Comparison of ENCODE assay signal across 8 cellular contexts in genomic region chr22:31561238-31561887, GRCh38.
DNase-seq lines count a peak whose midpoint lies in the region; ATAC-seq and TF ChIP-seq lines count a peak whose summit lies in the region.

No MANE protein-coding gene starts in this region.

- H3K4me3 ChIP-seq in BJ (ENCODE audit: low read depth, low read length) (no peak overlapping the region), HFF-Myc (replicated peaks; ENCODE audit: low read depth, low read length) (no peak overlapping the region)

- H3K36me3 Mint-ChIP-seq in stimulated activated naive CD8-positive, alpha-beta T cell treated with anti-CD3 and anti-CD28 coated beads, Interleukin-15, Interleukin-2, amounts not matched to agents 100 ng/mL and 50 ng/mL, for 24 hours (ENCODE audit: low read depth), result peaks cover 53% of the 10 kb centered on the region

- no peak overlapping the region for H3K27ac ChIP-seq in epithelial cell of prostate

- no peaks in the 10 kb centered on the region for H3K36me3 ChIP-seq in BJ (ENCODE audit: control insufficient read depth, insufficient read depth, low read length)

- no peaks in the 10 kb centered on the region for H3K27me3 ChIP-seq in BJ (ENCODE audit: control insufficient read depth, insufficient read depth, low read length)

- H3K4me3 Mint-ChIP-seq in stimulated activated naive CD8-positive, alpha-beta T cell treated with anti-CD3 and anti-CD28 coated beads, Interleukin-15, Interleukin-2, amounts not matched to agents 100 ng/mL and 50 ng/mL, for 24 hours, result no peak overlapping the region

- H3K27me3 Mint-ChIP-seq in stimulated activated naive CD8-positive, alpha-beta T cell treated with anti-CD3 and anti-CD28 coated beads, Interleukin-15, Interleukin-2, amounts not matched to agents 100 ng/mL and 50 ng/mL, for 24 hours, result no peaks in the 10 kb centered on the region

- no peak for DNase-seq in BJ (ENCODE audit: low read depth)
- DNase-seq in HFF-Myc (ENCODE audit: extremely low read depth, low read depth), result peak; percentile 41
- peak; percentile 67 for DNase-seq in NCI-H748 (lab: John Stamatoyannopoulos, UW; ENCODE audit: unreplicated experiment)
- DNase-seq in activated CD8-positive, alpha-beta memory T cell treated with anti-CD3 and anti-CD28 coated beads, Interleukin-2, amount 50 U/mL, for 4 hours, result peak; percentile 39
- DNase-seq in epithelial cell of prostate (ENCODE audit: low read depth, low spot score), result peak; percentile 29
- peak; percentile 80 for DNase-seq in mucosa of gallbladder (ENCODE audit: low spot score)

- H3K4me1 Mint-ChIP-seq in stimulated activated naive CD8-positive, alpha-beta T cell treated with anti-CD3 and anti-CD28 coated beads, Interleukin-15, Interleukin-2, amounts not matched to agents 100 ng/mL and 50 ng/mL, for 24 hours (ENCODE audit: low read depth), result peaks cover 8% of the 10 kb centered on the region

- H3K27ac Mint-ChIP-seq in stimulated activated naive CD8-positive, alpha-beta T cell treated with anti-CD3 and anti-CD28 coated beads, Interleukin-15, Interleukin-2, amounts not matched to agents 100 ng/mL and 50 ng/mL, for 24 hours, result peak overlapping the region; percentile 28

- CTCF ChIA-PET in BJ (lab: Yijun Ruan, JAX), result interaction anchor here (0.6 to 7.5 kb wide), 16 partner anchors 9 to 274 kb away, joined by 3 to 156 read pairs (median 4); partner anchors contain the start of gene PISD

- POLR2A ChIA-PET in BJ (lab: Charles Lee), result interaction anchor here (1.1 kb wide), 1 partner anchor 69 kb away, joined by 3 read pairs; no protein-coding TSS in a partner anchor

- TF ChIP-seq CTCF in BJ (IDR thresholded peaks at IDR 0.05; ENCODE audit: insufficient read depth, low read depth, low read length) (peak; percentile 96), HFF-Myc (IDR thresholded peaks at IDR 0.05; ENCODE audit: low read depth, low read length, missing control alignments) (peak; percentile 86)

- H3K9me3 Mint-ChIP-seq in stimulated activated naive CD8-positive, alpha-beta T cell treated with anti-CD3 and anti-CD28 coated beads, Interleukin-15, Interleukin-2, amounts not matched to agents 100 ng/mL and 50 ng/mL, for 24 hours, result no peaks in the 10 kb centered on the region

- ATAC-seq in HG02588 (IDR thresholded peaks at IDR 0.05; ENCODE audit: unreplicated experiment), result no peak
